ENCODE assay signal across 15 cellular contexts in the genomic region with DNA sequence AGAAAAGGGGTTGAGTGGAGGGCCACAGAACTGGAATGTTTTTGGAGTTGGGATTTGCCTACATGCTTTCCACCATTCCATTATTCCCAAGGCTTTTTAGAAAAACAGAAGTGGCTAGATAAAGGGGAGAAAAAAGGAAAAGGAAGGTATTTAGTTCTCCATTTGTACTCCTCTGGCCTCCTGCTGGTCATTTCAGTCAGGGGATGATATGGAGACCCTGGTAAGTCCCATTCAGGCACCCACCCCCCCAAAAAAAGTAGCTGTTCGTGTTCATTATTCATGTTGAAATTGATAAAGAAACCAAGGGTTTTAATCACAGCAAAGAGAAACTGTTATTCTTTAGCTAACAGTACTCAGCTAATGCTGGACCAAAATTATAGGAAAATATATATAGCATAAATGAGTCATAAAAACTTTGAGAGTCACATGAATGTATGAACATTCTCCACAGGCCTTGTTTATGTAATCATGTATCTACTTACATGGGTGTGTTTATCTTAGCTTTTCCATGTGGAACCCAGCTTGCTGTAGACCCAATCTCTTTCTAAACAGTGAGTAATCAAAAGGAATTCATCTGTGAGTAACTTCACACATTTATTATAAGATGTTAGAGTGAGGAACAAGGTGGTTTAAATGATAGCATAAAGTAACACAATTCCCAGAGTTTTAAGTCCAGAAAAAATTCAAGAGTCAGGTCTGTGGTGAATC.
DNase-seq lines count a peak whose midpoint lies in the region; ATAC-seq and TF ChIP-seq lines count a peak whose summit lies in the region.
"Had no signal": no experiment of that assay in that cellular context is flagged by ENCODE, and none has a peak within 500 bp of the region (broad histone marks: within the 10 kb centered on the region; RNA-seq: fewer than 3 reads in every experiment).

No MANE protein-coding gene starts in this region.

- 0 to 6% methylated on average over 1 of the region's 1 CpG for WGBS in GM23248 (ENCODE audit: low coverage in 1 of 2, low lambda C conversion rate in 2 of 2, missing lambda C conversion rate in 2 of 2), 2 experiments

- H3K27ac ChIP-seq in GM23248, result no peak overlapping the region
- H3K27ac ChIP-seq: cardiac muscle cell, gastrocnemius medialis, pancreas had no signal

- no peak overlapping the region for H2AFZ ChIP-seq in GM23248

- H3K27me3 ChIP-seq in GM23248 (replicated peaks; ENCODE audit: insufficient read depth), result no peaks in the 10 kb centered on the region
- no peaks in the 10 kb centered on the region for H3K27me3 ChIP-seq in adipocyte (replicated peaks; ENCODE audit: control insufficient read depth, insufficient read depth, low read length)
- no peaks in the 10 kb centered on the region for H3K27me3 ChIP-seq in skeletal muscle satellite cell (ENCODE audit: control insufficient read depth, insufficient read depth, low read length)
- H3K27me3 ChIP-seq: cardiac muscle cell, gastrocnemius medialis, pancreas had no signal

- no peaks in the 10 kb centered on the region for H3K9me3 Mint-ChIP-seq in activated naive CD4-positive, alpha-beta T cell treated with anti-CD3 and anti-CD28 coated beads, Interleukin-2, amount 10 ng/mL, durations not matched to agents 7 days and 5 days
- H3K9me3 Mint-ChIP-seq: activated T-cell treated with anti-CD3 and anti-CD28 coated beads, Interleukin-2, amount 50 U/mL, for 24 hours had no signal

- H3K4me2 ChIP-seq in GM23248 (ENCODE audit: unreplicated experiment) (no peak overlapping the region), skeletal muscle satellite cell (ENCODE audit: low read length) (peak overlapping the region; percentile 19)

- DNase-seq in GM23248 (peak; percentile 8), adipocyte (ENCODE audit: low read depth) (peak; percentile 80), fibroblast of pulmonary artery (ENCODE audit: low read depth) (peak; percentile 14), GDM1 (lab: John Stamatoyannopoulos, UW) (no peak), GF-D8 (lab: John Stamatoyannopoulos, UW) (no peak)
- DNase-seq in activated naive CD4-positive, alpha-beta T cell treated with anti-CD3 and anti-CD28 coated beads, Interleukin-2, amount 10 ng/mL, durations not matched to agents 7 days and 5 days, result no peak
- DNase-seq: activated T-cell treated with anti-CD3 and anti-CD28 coated beads, Interleukin-2, amount 50 U/mL, for 24 hours; DMS 273 treated with DMSO at 0.1 percent for 48 hours; gastrocnemius medialis; pancreas; stimulated activated CD4-positive, alpha-beta T cell treated with anti-CD3 and anti-CD28 coated beads, Interleukin-2, amount 100 ng/mL, for 24 hours had no signal

- no peak for ATAC-seq in HG02870 (IDR thresholded peaks at IDR 0.05; ENCODE audit: unreplicated experiment)
- ATAC-seq: gastrocnemius medialis, pancreas had no signal

- no peak for TF ChIP-seq CTCF in fibroblast of pulmonary artery (IDR thresholded peaks at IDR 0.05; ENCODE audit: low read length, missing control alignments)

- no peaks in the 10 kb centered on the region for H3K9me2 ChIP-seq in GM23248 (ENCODE audit: insufficient read depth)

- H3K27ac Mint-ChIP-seq in activated naive CD4-positive, alpha-beta T cell treated with anti-CD3 and anti-CD28 coated beads, Interleukin-2, amount 10 ng/mL, durations not matched to agents 7 days and 5 days, result no peak overlapping the region
- H3K27ac Mint-ChIP-seq: activated T-cell treated with anti-CD3 and anti-CD28 coated beads, Interleukin-2, amount 50 U/mL, for 24 hours; stimulated activated naive CD8-positive, alpha-beta T cell treated with anti-CD3 and anti-CD28 coated beads, Interleukin-15, Interleukin-2, amounts not matched to agents 100 ng/mL and 50 ng/mL, for 24 hours had no signal

- H3K4me1 ChIP-seq in GM23248 (ENCODE audit: insufficient read depth), result no peaks in the 10 kb centered on the region
- H3K4me1 ChIP-seq in adipocyte (ENCODE audit: control insufficient read depth, insufficient read depth, low read length), result no peaks in the 10 kb centered on the region
- H3K4me1 ChIP-seq in skeletal muscle satellite cell (ENCODE audit: control insufficient read depth, insufficient read depth, low read length), result peaks cover 20% of the 10 kb centered on the region
- H3K4me1 ChIP-seq: pancreas had no signal

- H3K4me3 ChIP-seq in GM23248, result no peak overlapping the region
- no peak overlapping the region for H3K4me3 ChIP-seq in adipocyte (ENCODE audit: low read length)
- H3K4me3 ChIP-seq in fibroblast of pulmonary artery (replicated peaks; ENCODE audit: low read depth, low read length), result no peak overlapping the region
- H3K4me3 ChIP-seq in skeletal muscle satellite cell (ENCODE audit: low read length), result no peak overlapping the region
- H3K4me3 ChIP-seq: cardiac muscle cell, gastrocnemius medialis, pancreas had no signal

- no peaks in the 10 kb centered on the region for H4K20me1 ChIP-seq in GM23248 (ENCODE audit: insufficient read depth)

- CTCF ChIA-PET in activated naive CD4-positive, alpha-beta T cell treated with anti-CD3 and anti-CD28 coated beads, Interleukin-2, amount 10 ng/mL, durations not matched to agents 7 days and 5 days (lab: Charles Lee), result interaction anchor here (0.8 kb wide), 1 partner anchor 38 kb away, joined by 3 read pairs; no protein-coding TSS in a partner anchor

- H3K9ac ChIP-seq in GM23248, result no peak overlapping the region
- H3K9ac ChIP-seq in adipocyte (ENCODE audit: low read length), result no peak overlapping the region
- H3K9ac ChIP-seq in skeletal muscle satellite cell (ENCODE audit: low read depth, low read length), result no peak overlapping the region

- no peak overlapping the region for H3K4me3 Mint-ChIP-seq in activated naive CD4-positive, alpha-beta T cell treated with anti-CD3 and anti-CD28 coated beads, Interleukin-2, amount 10 ng/mL, durations not matched to agents 7 days and 5 days
- H3K4me3 Mint-ChIP-seq: activated T-cell treated with anti-CD3 and anti-CD28 coated beads, Interleukin-2, amount 50 U/mL, for 24 hours; stimulated activated naive CD8-positive, alpha-beta T cell treated with anti-CD3 and anti-CD28 coated beads, Interleukin-15, Interleukin-2, amounts not matched to agents 100 ng/mL and 50 ng/mL, for 24 hours had no signal

- in situ Hi-C loops in GM23248 (cut with MboI), result no loop called here

- H3K36me3 ChIP-seq in GM23248 (ENCODE audit: low read depth) (no peaks in the 10 kb centered on the region), adipocyte (ENCODE audit: control insufficient read depth, insufficient read depth, low read length, severe bottlenecking) (no peaks in the 10 kb centered on the region), skeletal muscle satellite cell (ENCODE audit: insufficient read depth, low read length) (no peaks in the 10 kb centered on the region)
- H3K36me3 ChIP-seq: cardiac muscle cell, gastrocnemius medialis, pancreas had no signal

- H3K4me1 Mint-ChIP-seq in activated naive CD4-positive, alpha-beta T cell treated with anti-CD3 and anti-CD28 coated beads, Interleukin-2, amount 10 ng/mL, durations not matched to agents 7 days and 5 days, result peaks cover 5% of the 10 kb centered on the region

- H3F3A ChIP-seq in GM23248 (ENCODE audit: insufficient read depth), result no peaks in the 10 kb centered on the region

- H3K9me3 ChIP-seq in GM23248 (ENCODE audit: low read depth) (no peaks in the 10 kb centered on the region), adipocyte (ENCODE audit: control insufficient read depth, low read length) (no peaks in the 10 kb centered on the region), skeletal muscle satellite cell (replicated peaks; ENCODE audit: low read length) (no peaks in the 10 kb centered on the region)
- H3K9me3 ChIP-seq: gastrocnemius medialis, pancreas had no signal

- H3K36me3 Mint-ChIP-seq in activated naive CD4-positive, alpha-beta T cell treated with anti-CD3 and anti-CD28 coated beads, Interleukin-2, amount 10 ng/mL, durations not matched to agents 7 days and 5 days, result no peaks in the 10 kb centered on the region

- no peaks in the 10 kb centered on the region for H3K79me2 ChIP-seq in GM23248 (ENCODE audit: insufficient read depth)

- H3K27me3 Mint-ChIP-seq in activated naive CD4-positive, alpha-beta T cell treated with anti-CD3 and anti-CD28 coated beads, Interleukin-2, amount 10 ng/mL, durations not matched to agents 7 days and 5 days, result no peaks in the 10 kb centered on the region
- H3K27me3 Mint-ChIP-seq: activated T-cell treated with anti-CD3 and anti-CD28 coated beads, Interleukin-2, amount 50 U/mL, for 24 hours; stimulated activated naive CD8-positive, alpha-beta T cell treated with anti-CD3 and anti-CD28 coated beads, Interleukin-15, Interleukin-2, amounts not matched to agents 100 ng/mL and 50 ng/mL, for 24 hours had no signal

Comparison
In these comparisons a context has a peak if more than half of its experiments do, and no peak if none do; other contexts are left out.
1. DNase-seq: peak in GM23248 (single experiment), adipocyte (single experiment) and fibroblast of pulmonary artery (single experiment); none in activated naive CD4-positive, alpha-beta T cell treated with anti-CD3 and anti-CD28 coated beads, Interleukin-2, amount 10 ng/mL, durations not matched to agents 7 days and 5 days (single experiment), GDM1 (single experiment) and GF-D8 (single experiment).